10 cellular contexts compared by ENCODE assay signal in the genomic region with DNA sequence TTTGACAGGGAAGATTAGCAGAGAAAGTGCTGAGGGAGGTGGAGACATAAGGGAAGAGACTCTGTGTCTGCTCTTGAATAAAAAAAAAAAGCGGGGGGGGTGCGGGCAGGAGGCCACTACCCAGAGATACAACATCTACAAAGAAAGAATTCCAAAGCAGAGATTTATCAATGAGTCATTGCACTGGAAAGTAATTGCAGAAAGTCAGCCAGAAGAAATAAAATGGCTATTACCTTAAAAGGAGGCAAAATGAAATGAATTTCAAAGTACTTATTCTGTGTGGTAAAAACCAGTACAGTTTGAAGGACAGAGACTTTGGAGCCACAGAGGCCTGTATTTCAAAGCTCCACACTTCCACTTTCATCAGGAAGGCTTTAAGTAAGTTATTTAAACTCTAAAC.
DNase-seq lines count a peak whose midpoint lies in the region; ATAC-seq and TF ChIP-seq lines count a peak whose summit lies in the region.
"Had no signal": no experiment of that assay in that cellular context is flagged by ENCODE, and none has a peak within 500 bp of the region (broad histone marks: within the 10 kb centered on the region; RNA-seq: fewer than 3 reads in every experiment).

No MANE protein-coding gene starts in this region.

- no peaks in the 10 kb centered on the region for H3K36me3 Mint-ChIP-seq in nephron (ENCODE audit: low read depth)
- no peaks in the 10 kb centered on the region for H3K36me3 Mint-ChIP-seq in activated T-helper 17 cell treated with anti-CD3 and anti-CD28 coated beads, Interleukin-2, amount 50 U/mL, for 72 hours (ENCODE audit: low read depth)
- H3K36me3 Mint-ChIP-seq: CD4-positive, CD25-positive, alpha-beta regulatory T cell had no signal

- no peaks in the 10 kb centered on the region for H3K9me3 Mint-ChIP-seq in nephron
- H3K9me3 Mint-ChIP-seq in activated T-helper 17 cell treated with anti-CD3 and anti-CD28 coated beads, Interleukin-2, amount 50 U/mL, for 72 hours, result peaks cover 8% of the 10 kb centered on the region

- peak; percentile 43 for DNase-seq in AG08396 (ENCODE audit: low spot score)
- peak; percentile 87 for DNase-seq in M059J (ENCODE audit: low read depth)
- DNase-seq in choroid plexus epithelial cell (ENCODE audit: low read depth), result peak; percentile 91
- no peak for DNase-seq in activated CD4-positive, alpha-beta T cell treated with anti-CD3 and anti-CD28 coated beads for 1 hour
- DNase-seq in UCSD-AML1 (lab: John Stamatoyannopoulos, UW; ENCODE audit: unreplicated experiment), result no peak
- DNase-seq: CD4-positive, CD25-positive, alpha-beta regulatory T cell; mesendoderm had no signal

- TF ChIP-seq CTCF in choroid plexus epithelial cell (conservative IDR thresholded peaks at IDR 0.05; ENCODE audit: low read depth, low read length) (no peak), nephron (IDR thresholded peaks at IDR 0.05; ENCODE audit: unreplicated experiment in 3 of 3) (no peak)

- H3K27me3 Mint-ChIP-seq in nephron (ENCODE audit: low read depth), result no peaks in the 10 kb centered on the region
- no peaks in the 10 kb centered on the region for H3K27me3 Mint-ChIP-seq in activated T-helper 17 cell treated with anti-CD3 and anti-CD28 coated beads, Interleukin-2, amount 50 U/mL, for 72 hours
- H3K27me3 Mint-ChIP-seq: CD4-positive, CD25-positive, alpha-beta regulatory T cell had no signal

- H3K4me3 ChIP-seq in choroid plexus epithelial cell (ENCODE audit: low read depth, low read length), result no peak overlapping the region

- no peak for ATAC-seq in activated T-helper 17 cell treated with anti-CD3 and anti-CD28 coated beads, Interleukin-2, amount 50 U/mL, for 72 hours (replicated peaks)
- ATAC-seq in HG02678 (IDR thresholded peaks at IDR 0.05; ENCODE audit: unreplicated experiment), result no peak

- peaks cover 36% of the 10 kb centered on the region for H3K4me1 Mint-ChIP-seq in nephron
- no peaks in the 10 kb centered on the region for H3K4me1 Mint-ChIP-seq in activated T-helper 17 cell treated with anti-CD3 and anti-CD28 coated beads, Interleukin-2, amount 50 U/mL, for 72 hours
- H3K4me1 Mint-ChIP-seq: CD4-positive, CD25-positive, alpha-beta regulatory T cell had no signal

- peak overlapping the region in 1 of 3 experiments; percentile 9 for H3K4me3 Mint-ChIP-seq in nephron
- no peak overlapping the region for H3K4me3 Mint-ChIP-seq in activated T-helper 17 cell treated with anti-CD3 and anti-CD28 coated beads, Interleukin-2, amount 50 U/mL, for 72 hours
- H3K4me3 Mint-ChIP-seq: CD4-positive, CD25-positive, alpha-beta regulatory T cell had no signal

- H3K27ac Mint-ChIP-seq in nephron, result peak overlapping the region; percentile 25 to 78 (median 28)
- H3K27ac Mint-ChIP-seq in activated T-helper 17 cell treated with anti-CD3 and anti-CD28 coated beads, Interleukin-2, amount 50 U/mL, for 72 hours, result no peak overlapping the region
- H3K27ac Mint-ChIP-seq: CD4-positive, CD25-positive, alpha-beta regulatory T cell had no signal

Comparison
In these comparisons a context has a peak if more than half of its experiments do, and no peak if none do; other contexts are left out.
1. DNase-seq: peak in AG08396 (single experiment), M059J (single experiment) and choroid plexus epithelial cell (single experiment); none in activated CD4-positive, alpha-beta T cell treated with anti-CD3 and anti-CD28 coated beads for 1 hour (single experiment) and UCSD-AML1 (single experiment).